Comparison of ENCODE assay signal across 8 cellular contexts in the genomic region with DNA sequence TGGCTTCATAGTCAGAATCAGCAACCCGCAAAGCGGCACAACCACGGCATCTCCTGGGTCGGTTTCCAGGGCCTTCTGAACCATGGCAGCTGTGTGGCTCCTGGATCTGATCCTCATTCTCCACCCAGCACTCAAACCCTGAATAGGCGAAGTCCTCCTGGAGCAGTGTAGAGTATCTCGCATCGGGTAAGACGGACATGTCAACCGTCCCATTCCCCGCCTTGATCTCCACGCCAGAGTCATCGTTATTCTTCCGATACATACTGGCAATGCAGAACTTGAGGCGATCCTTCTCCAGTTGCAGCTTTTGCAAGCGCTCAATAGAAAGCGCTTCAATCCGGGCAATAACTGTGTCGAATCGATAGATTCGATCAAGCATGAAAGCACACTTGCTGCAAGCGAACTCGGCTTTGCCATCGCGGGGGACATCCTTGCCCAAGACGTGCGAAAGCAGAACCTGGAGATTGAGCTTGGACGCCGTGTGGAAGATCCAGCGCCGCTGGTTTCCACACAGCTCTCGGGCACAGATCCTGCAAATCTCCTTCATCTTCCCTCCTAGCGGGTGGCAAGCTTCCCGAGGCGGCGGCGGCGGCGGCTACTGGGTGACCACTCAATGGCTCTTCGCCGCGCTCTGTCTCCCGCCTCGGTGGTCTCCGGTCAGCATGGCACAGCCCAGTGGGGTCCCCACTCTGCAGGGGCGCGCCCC.
DNase-seq lines count a peak whose midpoint lies in the region; ATAC-seq and TF ChIP-seq lines count a peak whose summit lies in the region.
"Not testable (repeated sequence)": the region's sequence is repeated elsewhere in the genome, so short reads cannot be mapped to it uniquely, and the experiment has no call there.

No MANE protein-coding gene starts in this region.

- not testable (repeated sequence) for BruUV-seq in mammary epithelial cell (replicated peaks; lab: Mats Ljungman, UMichigan)

- not testable (repeated sequence) for H3K9me3 ChIP-seq in BLaER1 treated with 17β-estradiol and CSF1 and Interleukin-3, amounts not matched to agents 10 nM and 100 nM (replicated peaks in 1 of 11); mammary epithelial cell (replicated peaks; ENCODE audit: insufficient read depth, low read length); mononuclear cell (ENCODE audit: low read depth, low read length); spleen

- ATAC-seq in GM21447 (IDR thresholded peaks at IDR 0.05; ENCODE audit: unreplicated experiment) (peak; percentile 6), Right ventricle myocardium inferior (peak; percentile 29)

- not testable (repeated sequence) for H2AFZ ChIP-seq in mammary epithelial cell (ENCODE audit: low read depth, low read length)

- H3K4me2 ChIP-seq in BLaER1 treated with 17β-estradiol and CSF1 and Interleukin-3, amounts not matched to agents 10 nM and 100 nM, result peak overlapping the region in 9 of 11 experiments; percentile 26 to 66 (median 50); a peak in 13 of 22 replicates
- peak overlapping the region; percentile 67 for H3K4me2 ChIP-seq in mammary epithelial cell (ENCODE audit: insufficient read depth, low read depth, low read length)

- not testable (repeated sequence) for H3K27ac ChIP-seq in BLaER1 treated with 17β-estradiol and CSF1 and Interleukin-3, amounts not matched to agents 10 nM and 100 nM
- H3K27ac ChIP-seq in mammary epithelial cell (ENCODE audit: insufficient read depth, low read depth, low read length), result peak overlapping the region; percentile 29
- H3K27ac ChIP-seq in spleen, result peak overlapping the region in 5 of 8 donors; percentile 68 to 83 (median 80)

- CTCF ChIA-PET in mammary epithelial cell (lab: Charles Lee; ENCODE audit: low non-redundant PET), result not testable (repeated sequence)

- peaks cover 22% of the 10 kb centered on the region for H3K79me2 ChIP-seq in mammary epithelial cell (ENCODE audit: insufficient read depth, low read length)

- H4K20me1 ChIP-seq in BLaER1 treated with 17β-estradiol and CSF1 and Interleukin-3, amounts not matched to agents 10 nM and 100 nM; mammary epithelial cell (ENCODE audit: insufficient read depth, low read length): not testable (repeated sequence)

- not testable (repeated sequence) for TF ChIP-seq CTCF in mammary epithelial cell (conservative IDR thresholded peaks at IDR 0.05 in 1 of 2, IDR thresholded peaks at IDR 0.05 in 1 of 2; ENCODE audit: extremely low read depth in 1 of 2, insufficient read depth in 1 of 2, low read depth in 1 of 2, low read length in 2 of 2); spleen (IDR thresholded peaks at IDR 0.05 in 8 of 11, conservative IDR thresholded peaks at IDR 0.05 in 3 of 11)

- TF ChIP-seq POLR2A in spleen (IDR thresholded peaks at IDR 0.05), result not testable (repeated sequence)

- not testable (repeated sequence) for H3K36me3 ChIP-seq in BLaER1 treated with 17β-estradiol and CSF1 and Interleukin-3, amounts not matched to agents 10 nM and 100 nM; mammary epithelial cell (ENCODE audit: insufficient read depth, low read length); spleen

- DNase-seq in HuH-7.5 (ENCODE audit: low spot score) (peak; percentile 1), T-helper 9 cell (peak; percentile 3), mammary epithelial cell (peak; percentile 12), spleen (peak; percentile 54)
- DNase-seq in Right ventricle myocardium inferior (ENCODE audit: missing footprints), result not testable (repeated sequence)

- 0% methylated on average over 4 of the region's 46 CpGs for WGBS in mammary epithelial cell (ENCODE audit: low coverage, missing lambda C conversion rate)
- WGBS in spleen, 5 donors, result 0 to 3% (median 1%) methylated on average over 2 to 16 of the region's 46 CpGs

- dilution Hi-C loops in mammary epithelial cell (cut with HindIII; ENCODE audit: low sequenced_read_pairs), result not testable (repeated sequence)

- peak overlapping the region; percentile 45 to 61 (median 57); a peak in 17 of 20 replicates for H3K4me3 ChIP-seq in BLaER1 treated with 17β-estradiol and CSF1 and Interleukin-3, amounts not matched to agents 10 nM and 100 nM
- peak overlapping the region; percentile 27 to 55 (median 53) for H3K4me3 ChIP-seq in mammary epithelial cell (replicated peaks in 1 of 3; ENCODE audit: insufficient read depth in 1 of 3, low read depth in 2 of 3, low read length in 3 of 3)
- peak overlapping the region; percentile 29 for H3K4me3 ChIP-seq in mononuclear cell (ENCODE audit: low read length)
- peak overlapping the region; percentile 14 to 70 (median 58) for H3K4me3 ChIP-seq in spleen

- not testable (repeated sequence) for H3K4me1 ChIP-seq in BLaER1 treated with 17β-estradiol and CSF1 and Interleukin-3, amounts not matched to agents 10 nM and 100 nM; mammary epithelial cell (ENCODE audit: insufficient read depth, low read length); mononuclear cell (ENCODE audit: insufficient read depth, low read length); spleen

- in situ Hi-C loops in mammary epithelial cell (cut with MboI; ENCODE audit: low sequenced_read_pairs in 2 of 2), result not testable (repeated sequence)

- intact Hi-C loops in mammary epithelial cell (cut with micrococcal nuclease); Right ventricle myocardium inferior (cut with DNase I); spleen (cut with DNase I; ENCODE audit: low total_unique reads): not testable (repeated sequence)

- H3K9ac ChIP-seq in BLaER1 treated with 17β-estradiol and CSF1 and Interleukin-3, amounts not matched to agents 10 nM and 100 nM, result not testable (repeated sequence)
- H3K9ac ChIP-seq in mammary epithelial cell (ENCODE audit: insufficient read depth, low read length), result peak overlapping the region; percentile 19

- H3K27me3 ChIP-seq in BLaER1 treated with 17β-estradiol and CSF1 and Interleukin-3, amounts not matched to agents 10 nM and 100 nM; mammary epithelial cell (ENCODE audit: insufficient read depth, low read length); mononuclear cell (ENCODE audit: insufficient read depth, low read length); spleen (replicated peaks in 1 of 7): not testable (repeated sequence)
